In genomic region chr14:104743461-104744380, GRCh38 we compare ENCODE assay signal across 18 cellular contexts. TPM values are rescaled to one million over a fixed set of nuclear protein-coding genes. Genes with fewer than 3 reads are reported as not detected.
DNase-seq lines count a peak whose midpoint lies in the region; ATAC-seq and TF ChIP-seq lines count a peak whose summit lies in the region.
"Had no signal": no experiment of that assay in that cellular context is flagged by ENCODE, and none has a peak within 500 bp of the region (broad histone marks: within the 10 kb centered on the region; RNA-seq: fewer than 3 reads in every experiment).

No MANE protein-coding gene starts in this region.

- H3K4me1 Mint-ChIP-seq in neural progenitor cell = peaks cover 27% of the 10 kb centered on the region
- peaks cover 7% of the 10 kb centered on the region for H3K4me1 Mint-ChIP-seq in activated CD4-positive, alpha-beta T cell treated with anti-CD3 and anti-CD28 coated beads, Interleukin-2, amount 10 ng/mL, durations not matched to agents 7 days and 5 days
- H3K4me1 Mint-ChIP-seq: activated naive CD4-positive, alpha-beta T cell treated with anti-CD3 and anti-CD28 coated beads, Interleukin-2, amount 50 U/mL, for 24 hours; natural killer cell had no signal

- TF ChIP-seq CTCF in dorsolateral prefrontal cortex (IDR thresholded peaks at IDR 0.05 in 54 of 56, conservative IDR thresholded peaks at IDR 0.05 in 2 of 56; ENCODE audit: low read depth in 1 of 56, partially characterized antibody in 56 of 56) = no peak
- TF ChIP-seq CTCF in neural progenitor cell (IDR thresholded peaks at IDR 0.05) = no peak
- no peak for TF ChIP-seq CTCF in foreskin keratinocyte (conservative IDR thresholded peaks at IDR 0.05)

- no peak overlapping the region for H3K4me2 ChIP-seq in neural progenitor cell

- H3K4me1 ChIP-seq in neural progenitor cell = peaks cover 5% of the 10 kb centered on the region
- H3K4me1 ChIP-seq in foreskin keratinocyte = peaks cover 8% of the 10 kb centered on the region

- intact Hi-C loops in dorsolateral prefrontal cortex (cut with DNase I) = no loop called here

- CTCF ChIA-PET in activated CD4-positive, alpha-beta T cell treated with anti-CD3 and anti-CD28 coated beads, Interleukin-2, amount 10 ng/mL, durations not matched to agents 7 days and 5 days (lab: Charles Lee) = interaction anchor here (0.8 to 1.9 kb wide), 3 partner anchors 9 to 25 kb away, joined by 3 to 8 read pairs (median 4); partner anchors contain the start of gene SIVA1

- H3K4me3 ChIP-seq in dorsolateral prefrontal cortex (no peak overlapping the region), neural progenitor cell (no peak overlapping the region)
- H3K4me3 ChIP-seq: GM12878, K562 had no signal

- H3K27ac ChIP-seq in dorsolateral prefrontal cortex (peak overlapping the region in 43 of 59 donors; percentile 3 to 78 (median 46)), neural progenitor cell (no peak overlapping the region), foreskin keratinocyte (no peak overlapping the region)

- no peaks in the 10 kb centered on the region for H3K9me3 ChIP-seq in neural progenitor cell (ENCODE audit: low read depth)

- H3K79me2 ChIP-seq in neural progenitor cell (ENCODE audit: low read depth) = no peaks in the 10 kb centered on the region

- DNase-seq in AG08396 (ENCODE audit: low spot score) (peak; percentile 62), HT1080 (ENCODE audit: low read depth) (peak; percentile 79), dorsolateral prefrontal cortex (peak in 1 of 10 donors; percentile 49), neural progenitor cell (ENCODE audit: low spot score) (no peak), SIG-M5 treated with dmso at 0.1 percent for 504 hours (lab: John Stamatoyannopoulos, UW; ENCODE audit: unreplicated experiment) (no peak), GM03348 (ENCODE audit: low spot score) (no peak), foreskin keratinocyte (no peak)
- no peak for DNase-seq in activated CD4-positive, alpha-beta T cell treated with anti-CD3 and anti-CD28 coated beads, Interleukin-2, amount 10 ng/mL, durations not matched to agents 7 days and 5 days
- DNase-seq: CD4-positive, alpha-beta T cell; left colon; mesendoderm; natural killer cell; NCI-H1436 treated with DMSO at 0.1 percent for 48 hours; NCI-H69 had no signal

- no peak for ATAC-seq in foreskin keratinocyte
- ATAC-seq: GM12878, K562, left colon, natural killer cell had no signal

- H3K9me3 Mint-ChIP-seq in neural progenitor cell = no peaks in the 10 kb centered on the region
- no peaks in the 10 kb centered on the region for H3K9me3 Mint-ChIP-seq in activated CD4-positive, alpha-beta T cell treated with anti-CD3 and anti-CD28 coated beads, Interleukin-2, amount 10 ng/mL, durations not matched to agents 7 days and 5 days
- H3K9me3 Mint-ChIP-seq: activated naive CD4-positive, alpha-beta T cell treated with anti-CD3 and anti-CD28 coated beads, Interleukin-2, amount 50 U/mL, for 24 hours; activated T-helper 1 cell treated with anti-CD3 and anti-CD28 coated beads, Interleukin-12 subunit alpha, Interleukin-12 subunit beta, Interleukin-2, Interleukin-4 antibody, amounts not matched to agents 30 ng/mL and 10 ng/mL and 1 ng/mL, durations not matched to agents 14 hours and 24 hours and 36 hours; CD4-positive, alpha-beta T cell; natural killer cell had no signal

- peaks cover 6% of the 10 kb centered on the region for H3K36me3 Mint-ChIP-seq in neural progenitor cell
- H3K36me3 Mint-ChIP-seq in activated CD4-positive, alpha-beta T cell treated with anti-CD3 and anti-CD28 coated beads, Interleukin-2, amount 10 ng/mL, durations not matched to agents 7 days and 5 days (ENCODE audit: low read depth) = no peaks in the 10 kb centered on the region
- H3K36me3 Mint-ChIP-seq: activated naive CD4-positive, alpha-beta T cell treated with anti-CD3 and anti-CD28 coated beads, Interleukin-2, amount 50 U/mL, for 24 hours; natural killer cell had no signal

- H3K4me3 Mint-ChIP-seq in neural progenitor cell = no peak overlapping the region
- no peak overlapping the region for H3K4me3 Mint-ChIP-seq in activated CD4-positive, alpha-beta T cell treated with anti-CD3 and anti-CD28 coated beads, Interleukin-2, amount 10 ng/mL, durations not matched to agents 7 days and 5 days
- H3K4me3 Mint-ChIP-seq: activated naive CD4-positive, alpha-beta T cell treated with anti-CD3 and anti-CD28 coated beads, Interleukin-2, amount 50 U/mL, for 24 hours; activated T-helper 1 cell treated with anti-CD3 and anti-CD28 coated beads, Interleukin-12 subunit alpha, Interleukin-12 subunit beta, Interleukin-2, Interleukin-4 antibody, amounts not matched to agents 30 ng/mL and 10 ng/mL and 1 ng/mL, durations not matched to agents 14 hours and 24 hours and 36 hours; CD4-positive, alpha-beta T cell; natural killer cell had no signal

- H3F3A ChIP-seq in neural progenitor cell (ENCODE audit: low read depth) = peaks cover 7% of the 10 kb centered on the region

- no peak overlapping the region for H3K9ac ChIP-seq in neural progenitor cell

- no peak overlapping the region for H2AFZ ChIP-seq in neural progenitor cell (replicated peaks)

- H3K27me3 Mint-ChIP-seq in neural progenitor cell (ENCODE audit: insufficient read depth, low read depth) = peaks cover 6% of the 10 kb centered on the region
- H3K27me3 Mint-ChIP-seq in activated CD4-positive, alpha-beta T cell treated with anti-CD3 and anti-CD28 coated beads, Interleukin-2, amount 10 ng/mL, durations not matched to agents 7 days and 5 days = no peaks in the 10 kb centered on the region
- H3K27me3 Mint-ChIP-seq: activated naive CD4-positive, alpha-beta T cell treated with anti-CD3 and anti-CD28 coated beads, Interleukin-2, amount 50 U/mL, for 24 hours; CD4-positive, alpha-beta T cell had no signal

- H3K27me3 ChIP-seq in dorsolateral prefrontal cortex (no peaks in the 10 kb centered on the region), neural progenitor cell (no peaks in the 10 kb centered on the region), foreskin keratinocyte (no peaks in the 10 kb centered on the region)

- H3K27ac Mint-ChIP-seq in neural progenitor cell = peak overlapping the region; percentile 76
- no peak overlapping the region for H3K27ac Mint-ChIP-seq in activated CD4-positive, alpha-beta T cell treated with anti-CD3 and anti-CD28 coated beads, Interleukin-2, amount 10 ng/mL, durations not matched to agents 7 days and 5 days
- H3K27ac Mint-ChIP-seq: activated naive CD4-positive, alpha-beta T cell treated with anti-CD3 and anti-CD28 coated beads, Interleukin-2, amount 50 U/mL, for 24 hours; activated T-helper 1 cell treated with anti-CD3 and anti-CD28 coated beads, Interleukin-12 subunit alpha, Interleukin-12 subunit beta, Interleukin-2, Interleukin-4 antibody, amounts not matched to agents 30 ng/mL and 10 ng/mL and 1 ng/mL, durations not matched to agents 14 hours and 24 hours and 36 hours; CD4-positive, alpha-beta T cell; natural killer cell had no signal

- H4K20me1 ChIP-seq in neural progenitor cell (ENCODE audit: low read depth) = no peaks in the 10 kb centered on the region

- H3K36me3 ChIP-seq in neural progenitor cell = no peaks in the 10 kb centered on the region

- POLR2A ChIA-PET in activated CD4-positive, alpha-beta T cell treated with anti-CD3 and anti-CD28 coated beads, Interleukin-2, amount 10 ng/mL, durations not matched to agents 7 days and 5 days (lab: Charles Lee) = no interaction called here

RNA-seq across cellular contexts. Expression of gene SIVA1, which starts 9.2 kb away (rescaled TPM):
- 139 and 242 TPM in 2 replicates for total RNA-seq in HT1080 (2014; rRNA removed; shearing (Covaris generic))
- 135 and 182 TPM in 2 replicates for polyA plus RNA-seq in HT1080 (2015; cell fraction: cytosol; rRNA removed)
- polyA plus RNA-seq in HT1080 (2015; cell fraction: nucleus; rRNA removed) = 60.2 and 66.7 TPM in 2 replicates
- total RNA-seq in dorsolateral prefrontal cortex = 10 to 100 TPM; 23.3 to 52.5 (median 36.1) TPM
- 139 and 231 TPM in 2 replicates for total RNA-seq in neural progenitor cell (ENCODE audit: low replicate concordance)
- 100 to 1,000 TPM in 1 of 2 experiments, 10 to 100 TPM in 1; 84.7 to 135 TPM for total RNA-seq in activated CD4-positive, alpha-beta T cell treated with anti-CD3 and anti-CD28 coated beads, Interleukin-2, amount 10 ng/mL, durations not matched to agents 7 days and 5 days
- 110 and 114 TPM in 2 replicates for total RNA-seq in foreskin keratinocyte
- 182 and 190 TPM in 2 replicates for polyA plus RNA-seq in foreskin keratinocyte

RNA-seq across cellular contexts. Expression of gene ADSS1, which starts 19.7 kb away (rescaled TPM):
- total RNA-seq in HT1080 (2014; rRNA removed; shearing (Covaris generic)) = 2.1 and 2.8 TPM in 2 replicates
- 0.38 and 0.51 TPM in 2 replicates for polyA plus RNA-seq in HT1080 (2015; cell fraction: cytosol; rRNA removed)
- 3.2 and 6.2 TPM in 2 replicates for polyA plus RNA-seq in HT1080 (2015; cell fraction: nucleus; rRNA removed)
- total RNA-seq in dorsolateral prefrontal cortex = 10 to 100 TPM in 62 of 120 experiments, 1 to 10 TPM in 58; 4.2 to 28.9 (median 10.3) TPM
- 25.3 and 26.4 TPM in 2 replicates for total RNA-seq in neural progenitor cell (ENCODE audit: low replicate concordance)
- total RNA-seq in activated CD4-positive, alpha-beta T cell treated with anti-CD3 and anti-CD28 coated beads, Interleukin-2, amount 10 ng/mL, durations not matched to agents 7 days and 5 days = 1 to 10 TPM in 1 of 2 experiments, under 1 TPM in 1; 0.81 to 1.2 TPM
- total RNA-seq in foreskin keratinocyte = 0.63 and 1.2 TPM in 2 replicates
- 0.43 and 1.1 TPM in 2 replicates for polyA plus RNA-seq in foreskin keratinocyte

RNA-seq across cellular contexts. Expression of gene AKT1, which starts 51.8 kb away (rescaled TPM):
- total RNA-seq in HT1080 (2014; rRNA removed; shearing (Covaris generic)) = 147 and 173 TPM in 2 replicates
- polyA plus RNA-seq in HT1080 (2015; cell fraction: cytosol; rRNA removed) = 120 and 132 TPM in 2 replicates
- polyA plus RNA-seq in HT1080 (2015; cell fraction: nucleus; rRNA removed) = 125 and 136 TPM in 2 replicates
- total RNA-seq in dorsolateral prefrontal cortex (100 to 1,000 TPM in 5 of 120 experiments, 10 to 100 TPM in 115; 63.1 to 111 (median 79.7) TPM), neural progenitor cell (ENCODE audit: low replicate concordance) (67.2 and 92.4 TPM in 2 replicates), foreskin keratinocyte (147 and 156 TPM in 2 replicates)
- 100 to 1,000 TPM; 159 to 166 TPM for total RNA-seq in activated CD4-positive, alpha-beta T cell treated with anti-CD3 and anti-CD28 coated beads, Interleukin-2, amount 10 ng/mL, durations not matched to agents 7 days and 5 days
- polyA plus RNA-seq in foreskin keratinocyte = 113 and 123 TPM in 2 replicates

RNA-seq across cellular contexts. Expression of gene INF2, which starts 54.3 kb away (rescaled TPM):
- 57.7 and 80.0 TPM in 2 replicates for total RNA-seq in HT1080 (2014; rRNA removed; shearing (Covaris generic))
- polyA plus RNA-seq in HT1080 (2015; cell fraction: cytosol; rRNA removed) = 36.7 and 39.1 TPM in 2 replicates
- polyA plus RNA-seq in HT1080 (2015; cell fraction: nucleus; rRNA removed) = 100 and 119 TPM in 2 replicates
- total RNA-seq in dorsolateral prefrontal cortex (100 to 1,000 TPM in 97 of 120 experiments, 10 to 100 TPM in 23; 69.5 to 290 (median 127) TPM), neural progenitor cell (ENCODE audit: low replicate concordance) (7.8 and 24.0 TPM in 2 replicates), foreskin keratinocyte (82.1 and 94.5 TPM in 2 replicates)
- 100 to 1,000 TPM; 163 to 171 TPM for total RNA-seq in activated CD4-positive, alpha-beta T cell treated with anti-CD3 and anti-CD28 coated beads, Interleukin-2, amount 10 ng/mL, durations not matched to agents 7 days and 5 days
- 88.3 and 101 TPM in 2 replicates for polyA plus RNA-seq in foreskin keratinocyte

RNA-seq across cellular contexts. Expression of gene ZBTB42, which starts 57.2 kb away (rescaled TPM):
- 4.6 and 5.5 TPM in 2 replicates for total RNA-seq in HT1080 (2014; rRNA removed; shearing (Covaris generic))
- polyA plus RNA-seq in HT1080 (2015; cell fraction: cytosol; rRNA removed) = 2.0 and 2.7 TPM in 2 replicates
- polyA plus RNA-seq in HT1080 (2015; cell fraction: nucleus; rRNA removed) = 1.7 and 2.1 TPM in 2 replicates
- total RNA-seq in dorsolateral prefrontal cortex (1 to 10 TPM in 49 of 120 experiments, under 1 TPM in 71; 0.32 to 3.2 (median 0.91) TPM), neural progenitor cell (ENCODE audit: low replicate concordance) (0.41 and 1.1 TPM in 2 replicates), foreskin keratinocyte (2.3 TPM in 2 replicates)
- 1 to 10 TPM; 4.5 to 5.8 TPM for total RNA-seq in activated CD4-positive, alpha-beta T cell treated with anti-CD3 and anti-CD28 coated beads, Interleukin-2, amount 10 ng/mL, durations not matched to agents 7 days and 5 days
- polyA plus RNA-seq in foreskin keratinocyte = 1.8 and 1.9 TPM in 2 replicates

Comparison
In these comparisons a context has a peak if more than half of its experiments do, and no peak if none do; other contexts are left out.
1. DNase-seq: peak in AG08396 (single experiment) and HT1080 (single experiment); none in neural progenitor cell (single experiment), SIG-M5 treated with dmso at 0.1 percent for 504 hours (single experiment), activated CD4-positive, alpha-beta T cell treated with anti-CD3 and anti-CD28 coated beads, Interleukin-2, amount 10 ng/mL, durations not matched to agents 7 days and 5 days (single experiment), GM03348 (single experiment) and foreskin keratinocyte (0 of 2).
2. H3K27ac ChIP-seq: peak in dorsolateral prefrontal cortex (43 of 59); none in neural progenitor cell (single experiment) and foreskin keratinocyte (single experiment).